ENCODE assay signal across 1 cellular context in the genomic region with DNA sequence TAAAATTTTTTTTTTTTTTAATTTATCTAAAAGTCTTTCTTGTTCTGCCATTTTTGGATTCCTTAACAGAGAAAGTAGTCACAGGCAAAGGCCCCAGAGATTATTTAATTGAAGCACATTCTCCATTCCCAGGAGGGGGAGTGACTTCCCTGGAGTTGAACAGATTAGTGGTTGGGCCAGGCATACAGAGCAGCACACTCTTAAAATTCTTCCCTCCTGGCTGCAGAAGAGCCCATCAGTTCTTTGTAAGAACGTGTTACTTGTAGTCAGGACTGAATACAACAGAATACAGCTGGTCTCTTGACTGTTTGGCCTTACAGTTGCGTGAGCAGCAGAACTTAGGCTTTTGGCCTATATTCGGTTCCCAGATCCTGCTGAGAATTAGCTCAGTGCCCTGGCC.
TF ChIP-seq lines count a peak whose summit lies in the region.

No MANE protein-coding gene starts in this region.

TF ChIP-seq in H1, 55 proteins besides CTCF, POLR2A, EP300 and RAD21:
- TF ChIP-seq SIN3A (conservative IDR thresholded peaks at IDR 0.05 in 1 of 2, IDR thresholded peaks at IDR 0.05 in 1 of 2; ENCODE audit: low read depth in 1 of 2, low read length in 2 of 2) = peak in 1 of 2 experiments; percentile 38; a peak in 1 of 4 replicates
- no peak for TF ChIP-seq JUN (IDR thresholded peaks at IDR 0.05; ENCODE audit: low read depth, low read length)
